ENCODE assay signal across 31 cellular contexts in genomic region chr10:20627918-20628499, GRCh38.
"Had no signal": no experiment of that assay in that cellular context is flagged by ENCODE, and none has a peak within 500 bp of the region (broad histone marks: within the 10 kb centered on the region; RNA-seq: fewer than 3 reads in every experiment).

No MANE protein-coding gene starts in this region.

- H3K9me3 ChIP-seq: neutrophil, prostate gland, suprapubic skin, testis, tibial artery, transverse colon, upper lobe of right lung, uterus had no signal

- H3K27me3 Mint-ChIP-seq: naive thymus-derived CD4-positive, alpha-beta T cell; stimulated activated memory B cell treated with anti-CD40 and anti-IgM and Interleukin-4, amounts not matched to agents 10 μg/mL and 1 μg/mL and 100 μg/mL, for 72 hours; stimulated activated naive CD8-positive, alpha-beta T cell treated with anti-CD3 and anti-CD28 coated beads, Interleukin-15, amount 100 ng/mL, for 72 hours; type B pancreatic cell had no signal

- ATAC-seq: naive thymus-derived CD4-positive, alpha-beta T cell; natural killer cell; pancreas; sciatic nerve; stimulated activated memory B cell treated with anti-CD40 and anti-IgM and Interleukin-4, amounts not matched to agents 10 μg/mL and 1 μg/mL and 100 μg/mL, for 72 hours; stimulated activated naive CD8-positive, alpha-beta T cell treated with anti-CD3 and anti-CD28 coated beads, Interleukin-15, amount 100 ng/mL, for 72 hours; stimulated activated naive CD8-positive, alpha-beta T cell treated with anti-CD3 and anti-CD28 coated beads, Interleukin-15, Interleukin-2, amounts not matched to agents 100 U/mL and 50 U/mL, for 24 hours; upper lobe of right lung had no signal

- H3K4me3 Mint-ChIP-seq: naive thymus-derived CD4-positive, alpha-beta T cell; natural killer cell; nephron progenitor cell; neural crest cell; stimulated activated memory B cell treated with anti-CD40 and anti-IgM and Interleukin-4, amounts not matched to agents 10 μg/mL and 1 μg/mL and 100 μg/mL, for 72 hours; stimulated activated naive CD8-positive, alpha-beta T cell treated with anti-CD3 and anti-CD28 coated beads, Interleukin-15, amount 100 ng/mL, for 72 hours; type B pancreatic cell had no signal

- H3K4me3 ChIP-seq: pancreas, prostate gland, right atrium auricular region, skin epidermis, smooth muscle cell, spleen, suprapubic skin, testis, tibial artery, transverse colon, upper lobe of right lung, uterus had no signal

- H3K27ac ChIP-seq: neutrophil, pancreas, prostate gland, right atrium auricular region, skin epidermis, spleen, suprapubic skin, testis, tibial artery, upper lobe of right lung had no signal

- H3K9me3 Mint-ChIP-seq: nephron progenitor cell; neural crest cell; stimulated activated memory B cell treated with anti-CD40 and anti-IgM and Interleukin-4, amounts not matched to agents 10 μg/mL and 1 μg/mL and 100 μg/mL, for 72 hours; stimulated activated naive CD8-positive, alpha-beta T cell treated with anti-CD3 and anti-CD28 coated beads, Interleukin-15, amount 100 ng/mL, for 72 hours; type B pancreatic cell had no signal

- H3K27ac Mint-ChIP-seq: naive thymus-derived CD4-positive, alpha-beta T cell; natural killer cell; nephron progenitor cell; stimulated activated memory B cell treated with anti-CD40 and anti-IgM and Interleukin-4, amounts not matched to agents 10 μg/mL and 1 μg/mL and 100 μg/mL, for 72 hours; stimulated activated naive CD8-positive, alpha-beta T cell treated with anti-CD3 and anti-CD28 coated beads, Interleukin-15, amount 100 ng/mL, for 72 hours; type B pancreatic cell had no signal

- H3K4me1 ChIP-seq: prostate gland, right atrium auricular region, spleen, suprapubic skin, testis, uterus had no signal

- FAIRE-seq: pancreas had no signal

- H3K4me2 ChIP-seq: smooth muscle cell had no signal

- H3K36me3 ChIP-seq: neutrophil, pancreas, prostate gland, right atrium auricular region, spleen, suprapubic skin, tibial artery, transverse colon, upper lobe of right lung, uterus had no signal

- H3K36me3 Mint-ChIP-seq: naive thymus-derived CD4-positive, alpha-beta T cell; stimulated activated memory B cell treated with anti-CD40 and anti-IgM and Interleukin-4, amounts not matched to agents 10 μg/mL and 1 μg/mL and 100 μg/mL, for 72 hours; type B pancreatic cell had no signal

- H3K4me1 Mint-ChIP-seq: neural crest cell; stimulated activated memory B cell treated with anti-CD40 and anti-IgM and Interleukin-4, amounts not matched to agents 10 μg/mL and 1 μg/mL and 100 μg/mL, for 72 hours; stimulated activated naive CD8-positive, alpha-beta T cell treated with anti-CD3 and anti-CD28 coated beads, Interleukin-15, amount 100 ng/mL, for 72 hours had no signal

- DNase-seq: naive thymus-derived CD4-positive, alpha-beta T cell; natural killer cell; nephron progenitor cell; nucleus accumbens; pancreas; retina; spleen; stimulated activated CD4-positive, alpha-beta T cell treated with anti-CD3 and anti-CD28 coated beads, Interleukin-12 subunit alpha, Interleukin-12 subunit beta, amount 100 ng/mL, for 4 hours; stimulated activated CD4-positive, alpha-beta T cell treated with anti-CD3 and anti-CD28 coated beads, Interleukin-1b, Interleukin-23, amount 100 ng/mL, for 48 hours; stimulated activated CD4-positive, alpha-beta T cell treated with anti-CD3 and anti-CD28 coated beads, Interleukin-4, amount 100 ng/mL, for 1 hour; stimulated activated CD4-positive, alpha-beta T cell treated with anti-CD3 and anti-CD28 coated beads, Interleukin-4, amount 100 ng/mL, for 4 hours; stimulated activated CD8-positive, alpha-beta memory T cell treated with anti-CD3 and anti-CD28 coated beads, Interleukin-4, amount 100 ng/mL, for 48 hours; stimulated activated naive CD4-positive, alpha-beta T cell; stimulated activated naive CD8-positive, alpha-beta T cell treated with anti-CD3 and anti-CD28 coated beads, Interleukin-15, amount 100 ng/mL, for 72 hours; stimulated activated naive CD8-positive, alpha-beta T cell treated with anti-CD3 and anti-CD28 coated beads, Interleukin-15, Interleukin-2, amounts not matched to agents 100 U/mL and 50 U/mL, for 24 hours; substantia nigra; testis; tibial artery; transverse colon; upper lobe of right lung; uterus had no signal

- H3K27me3 ChIP-seq: neutrophil, pancreas, right atrium auricular region, spleen, suprapubic skin, testis, tibial artery, transverse colon, upper lobe of right lung, uterus had no signal
